Comparison of ENCODE assay signal across 12 cellular contexts in the genomic region with DNA sequence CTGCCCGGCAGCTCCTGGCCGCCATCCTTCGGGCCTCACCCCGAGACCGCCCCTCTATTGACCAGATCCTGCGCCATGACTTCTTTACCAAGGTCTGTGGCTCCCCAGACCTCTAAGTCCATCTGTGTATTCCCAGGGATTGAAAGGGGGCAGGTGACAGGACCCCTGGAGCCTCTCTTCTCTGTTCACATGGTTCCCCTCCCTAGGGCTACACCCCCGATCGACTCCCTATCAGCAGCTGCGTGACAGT. TPM values are rescaled to one million over a fixed set of nuclear protein-coding genes. Genes with fewer than 3 reads are reported as not detected.
DNase-seq lines count a peak whose midpoint lies in the region; ATAC-seq and TF ChIP-seq lines count a peak whose summit lies in the region.
"Had no signal": no experiment of that assay in that cellular context is flagged by ENCODE, and none has a peak within 500 bp of the region (broad histone marks: within the 10 kb centered on the region; RNA-seq: fewer than 3 reads in every experiment).

No MANE protein-coding gene starts in this region.

- peak overlapping the region; percentile 92 for H3K27ac ChIP-seq in lower lobe of right lung
- H3K27ac ChIP-seq in thyroid gland = peak overlapping the region in 2 of 3 donors; percentile 31 to 51
- H3K27ac ChIP-seq: C4-2B had no signal

- H3K9me3 Mint-ChIP-seq in activated naive CD4-positive, alpha-beta T cell treated with anti-CD3 and anti-CD28 coated beads for 36 hours = no peaks in the 10 kb centered on the region
- H3K9me3 Mint-ChIP-seq in activated naive CD8-positive, alpha-beta T cell treated with anti-CD3 and anti-CD28 coated beads, Interleukin-2, amount 50 U/mL, for 24 hours = no peaks in the 10 kb centered on the region

- H3K4me3 ChIP-seq in lower lobe of right lung (no peak overlapping the region), thyroid gland (replicated peaks in 1 of 3) (no peak overlapping the region)

- H3K4me3 Mint-ChIP-seq in activated naive CD4-positive, alpha-beta T cell treated with anti-CD3 and anti-CD28 coated beads for 36 hours = peak overlapping the region; percentile 81
- H3K4me3 Mint-ChIP-seq in activated naive CD8-positive, alpha-beta T cell treated with anti-CD3 and anti-CD28 coated beads, Interleukin-2, amount 50 U/mL, for 24 hours = peak overlapping the region; percentile 94

- H3K27me3 ChIP-seq in lower lobe of right lung (ENCODE audit: low read depth) = no peaks in the 10 kb centered on the region
- H3K27me3 ChIP-seq in thyroid gland = no peaks in the 10 kb centered on the region

- H3K4me1 ChIP-seq in lower lobe of right lung (peaks cover 80% of the 10 kb centered on the region), thyroid gland (peaks cover 26 to 57% of the 10 kb centered on the region in 2 donors)

- H3K27ac Mint-ChIP-seq in activated naive CD4-positive, alpha-beta T cell treated with anti-CD3 and anti-CD28 coated beads for 36 hours = peak overlapping the region; percentile 91
- H3K27ac Mint-ChIP-seq in activated naive CD8-positive, alpha-beta T cell treated with anti-CD3 and anti-CD28 coated beads, Interleukin-2, amount 50 U/mL, for 24 hours = peak overlapping the region; percentile 93

- intact Hi-C loops in activated naive CD4-positive, alpha-beta T cell treated with anti-CD3 and anti-CD28 coated beads for 36 hours (cut with micrococcal nuclease) = loop anchor here (10.0 kb wide), 1 partner anchor 782 kb away; a partner anchor contains a TSS
- intact Hi-C loops in lower lobe of right lung (cut with DNase I) = no loop called here
- intact Hi-C loops in thyroid gland (cut with DNase I) = no loop called here

- no peaks in the 10 kb centered on the region for H3K9me3 ChIP-seq in lower lobe of right lung
- H3K9me3 ChIP-seq in thyroid gland = no peaks in the 10 kb centered on the region

- peaks cover 45% of the 10 kb centered on the region for H3K36me3 ChIP-seq in lower lobe of right lung
- peaks cover 20 to 22% of the 10 kb centered on the region in 2 donors for H3K36me3 ChIP-seq in thyroid gland

- H3K27me3 Mint-ChIP-seq in activated naive CD4-positive, alpha-beta T cell treated with anti-CD3 and anti-CD28 coated beads for 36 hours (ENCODE audit: low read depth) = no peaks in the 10 kb centered on the region
- H3K27me3 Mint-ChIP-seq in activated naive CD8-positive, alpha-beta T cell treated with anti-CD3 and anti-CD28 coated beads, Interleukin-2, amount 50 U/mL, for 24 hours = no peaks in the 10 kb centered on the region

- TF ChIP-seq CTCF in lower lobe of right lung (IDR thresholded peaks at IDR 0.05) = no peak
- TF ChIP-seq CTCF in thyroid gland (IDR thresholded peaks at IDR 0.05) = no peak
- no peak for TF ChIP-seq CTCF in GM20000 (IDR thresholded peaks at IDR 0.05; ENCODE audit: extremely low read depth, missing control alignments)

- 88 to 89% methylated on average over 9 of the region's 9 CpGs for WGBS in thyroid gland, 2 donors

- peaks cover 52% of the 10 kb centered on the region for H3K36me3 Mint-ChIP-seq in activated naive CD4-positive, alpha-beta T cell treated with anti-CD3 and anti-CD28 coated beads for 36 hours (ENCODE audit: low read depth)
- peaks cover 46% of the 10 kb centered on the region for H3K36me3 Mint-ChIP-seq in activated naive CD8-positive, alpha-beta T cell treated with anti-CD3 and anti-CD28 coated beads, Interleukin-2, amount 50 U/mL, for 24 hours (ENCODE audit: low read depth)

- peaks cover 61% of the 10 kb centered on the region for H3K4me1 Mint-ChIP-seq in activated naive CD4-positive, alpha-beta T cell treated with anti-CD3 and anti-CD28 coated beads for 36 hours (ENCODE audit: low read depth)
- H3K4me1 Mint-ChIP-seq in activated naive CD8-positive, alpha-beta T cell treated with anti-CD3 and anti-CD28 coated beads, Interleukin-2, amount 50 U/mL, for 24 hours = peaks cover 69% of the 10 kb centered on the region

- CTCF ChIA-PET in activated naive CD4-positive, alpha-beta T cell treated with anti-CD3 and anti-CD28 coated beads for 36 hours (lab: Charles Lee) = interaction anchor here (0.6 kb wide), 1 partner anchor 16 kb away, joined by 4 read pairs; no protein-coding TSS in a partner anchor

- no peak for DNase-seq in activated naive CD4-positive, alpha-beta T cell treated with anti-CD3 and anti-CD28 coated beads for 36 hours
- DNase-seq in activated naive CD4-positive, alpha-beta T cell (lab: John Stamatoyannopoulos, UW) = no peak
- no peak for DNase-seq in activated naive CD8-positive, alpha-beta T cell treated with anti-CD3 and anti-CD28 coated beads, Interleukin-2, amount 50 U/mL, for 24 hours
- DNase-seq in lower lobe of right lung (no peak), thyroid gland (no peak), GM20000 (ENCODE audit: low spot score) (no peak), SIG-M5 treated with dmso at 0.1 percent for 504 hours (lab: John Stamatoyannopoulos, UW; ENCODE audit: unreplicated experiment) (no peak)
- DNase-seq: activated CD4-positive, alpha-beta T cell treated with anti-CD3 and anti-CD28 coated beads, Interleukin-2, amount 50 U/mL, for 1 hour; islet precursor cell; MM.1S had no signal

- no peak for TF ChIP-seq POLR2A in thyroid gland (IDR thresholded peaks at IDR 0.05)

- ATAC-seq in activated naive CD8-positive, alpha-beta T cell treated with anti-CD3 and anti-CD28 coated beads, Interleukin-2, amount 50 U/mL, for 24 hours = no peak
- ATAC-seq in lower lobe of right lung (no peak), GM18907 (IDR thresholded peaks at IDR 0.05; ENCODE audit: unreplicated experiment) (no peak)

RNA-seq across cellular contexts. Expression of a gene that starts 2.8 kb away (rescaled TPM):
- total RNA-seq in activated naive CD4-positive, alpha-beta T cell treated with anti-CD3 and anti-CD28 coated beads for 36 hours = 10 to 100 TPM; 44.2 to 46.7 TPM
- 27.7 TPM for total RNA-seq in lower lobe of right lung
- 10 to 100 TPM in 3 of 4 donors, 1 to 10 TPM in 1; 7.4 to 18.4 (median 13.6) TPM for total RNA-seq in thyroid gland

RNA-seq across cellular contexts. Expression of a gene that starts 4.2 kb away (rescaled TPM):
- total RNA-seq in activated naive CD4-positive, alpha-beta T cell treated with anti-CD3 and anti-CD28 coated beads for 36 hours = under 1 TPM; 0.62 to 0.67 TPM
- total RNA-seq in lower lobe of right lung = 5.2 TPM
- total RNA-seq in thyroid gland = 1 to 10 TPM in 1 of 4 donors, under 1 TPM in 1, not detected in 2; 0.67 to 1.0 TPM

RNA-seq across cellular contexts. Expression of a gene that starts 5.3 kb away (rescaled TPM):
- 1 to 10 TPM; 5.9 to 6.7 TPM for total RNA-seq in activated naive CD4-positive, alpha-beta T cell treated with anti-CD3 and anti-CD28 coated beads for 36 hours
- total RNA-seq in lower lobe of right lung (8.7 TPM), thyroid gland (10 to 100 TPM in 2 of 4 donors, 1 to 10 TPM in 2; 7.3 to 14.9 (median 9.2) TPM)

RNA-seq across cellular contexts. Expression of a gene that starts 15.0 kb away (rescaled TPM):
- total RNA-seq in activated naive CD4-positive, alpha-beta T cell treated with anti-CD3 and anti-CD28 coated beads for 36 hours = under 1 TPM; 0.74 to 0.79 TPM
- total RNA-seq in lower lobe of right lung (1.7 TPM), thyroid gland (under 1 TPM in 2 of 4 donors, not detected in 2; 0.42 to 0.56 TPM)

RNA-seq across cellular contexts. Expression of a gene that starts 27.6 kb away (rescaled TPM):
- 1,000 to 10,000 TPM; 3,619 to 3,772 TPM for total RNA-seq in activated naive CD4-positive, alpha-beta T cell treated with anti-CD3 and anti-CD28 coated beads for 36 hours
- total RNA-seq in lower lobe of right lung (1,341 TPM), thyroid gland (1,000 to 10,000 TPM; 1,167 to 2,709 (median 1,595) TPM)
